In genomic region chr20:2652724-2653510, GRCh38 we compare ENCODE assay signal across 1 cellular context.
A peak's percentile ranks its signal among the peaks of the same experiment; 100 is the strongest.
TF ChIP-seq lines count a peak whose summit lies in the region.

No MANE protein-coding gene starts in this region.

TF ChIP-seq in HepG2, 621 proteins besides CTCF, POLR2A, EP300 and RAD21 (continued from another document and continues in another):
- TF ChIP-seq AHDC1 (CRISPR knock-in tag; IDR thresholded peaks at IDR 0.05; ENCODE audit: borderline replicate concordance) (no peak), SP5 (CRISPR knock-in tag; IDR thresholded peaks at IDR 0.05; ENCODE audit: borderline replicate concordance, low read depth) (0 out of 2 replicates have a peak, but pooled peaks have one; percentile 1), MIXL1 (CRISPR knock-in tag; IDR thresholded peaks at IDR 0.05) (peak; percentile 2; the same call in 1 of the 2 replicates), ZSCAN12 (CRISPR knock-in tag; IDR thresholded peaks at IDR 0.05) (no peak), KLF6 (CRISPR knock-in tag; IDR thresholded peaks at IDR 0.05) (no peak; the same call in 1 of the 2 replicates), CCDC6 (CRISPR knock-in tag; IDR thresholded peaks at IDR 0.05) (0 out of 2 replicates have a peak, but pooled peaks have one; percentile 76), ZNF780A (CRISPR knock-in tag; IDR thresholded peaks at IDR 0.05) (peak; percentile 10), ZNF275 (CRISPR knock-in tag; IDR thresholded peaks at IDR 0.05; ENCODE audit: borderline replicate concordance) (peak; percentile 98; the same call in 1 of the 2 replicates), HNF1B (CRISPR knock-in tag; IDR thresholded peaks at IDR 0.05) (peak; percentile 79), LBX2 (CRISPR knock-in tag; IDR thresholded peaks at IDR 0.05; ENCODE audit: borderline replicate concordance) (0 out of 2 replicates have a peak, but pooled peaks have one; percentile 20), ZFY (CRISPR knock-in tag; IDR thresholded peaks at IDR 0.05) (peak; percentile 78), PBX3 (CRISPR knock-in tag; IDR thresholded peaks at IDR 0.05; ENCODE audit: borderline replicate concordance) (peak; percentile 23; the same call in 1 of the 2 replicates), ZNF292 (CRISPR knock-in tag; IDR thresholded peaks at IDR 0.05; ENCODE audit: borderline replicate concordance, low read depth) (0 out of 2 replicates have a peak, but pooled peaks have one; percentile 46), REST (IDR thresholded peaks at IDR 0.05; ENCODE audit: borderline replicate concordance in 1 of 2, low read depth in 1 of 2, low read length in 2 of 2) (no peak), ZNF687 (CRISPR knock-in tag; IDR thresholded peaks at IDR 0.05) (peak; percentile 98), ZNF781 (CRISPR knock-in tag; IDR thresholded peaks at IDR 0.05; ENCODE audit: borderline replicate concordance, not compliant biosample characterization) (peak; percentile 94), RFXAP (CRISPR knock-in tag; IDR thresholded peaks at IDR 0.05; ENCODE audit: borderline replicate concordance) (no peak; the same call in 1 of the 2 replicates), KIAA2018 (CRISPR knock-in tag; IDR thresholded peaks at IDR 0.05; ENCODE audit: borderline replicate concordance) (no peak), ZNF589 (CRISPR knock-in tag; conservative IDR thresholded peaks at IDR 0.05) (0 out of 2 replicates have a peak, but pooled peaks have one; percentile 42)
